ENCODE assay signal across 17 cellular contexts in the genomic region with DNA sequence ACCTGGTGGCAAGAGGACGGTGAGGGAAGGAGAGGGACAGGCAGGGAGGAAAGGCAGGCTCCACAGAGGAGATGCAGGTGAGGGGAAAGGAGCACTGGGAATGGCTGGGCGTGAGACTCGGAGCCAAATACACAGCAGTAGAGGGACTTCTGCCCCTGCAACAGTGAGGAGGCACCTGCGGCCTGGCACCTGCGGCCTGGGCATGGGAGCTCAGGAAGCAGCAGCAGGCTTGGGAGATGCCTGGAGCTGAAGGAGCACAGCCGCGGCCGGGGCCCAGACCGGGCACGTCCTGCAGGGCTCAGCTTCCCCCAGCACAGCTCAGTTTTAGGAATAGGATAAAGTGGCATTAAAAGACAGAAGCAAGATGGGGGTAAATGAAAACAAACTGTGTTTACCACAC. TPM values are rescaled to one million over a fixed set of nuclear protein-coding genes. Genes with fewer than 3 reads are reported as not detected.
DNase-seq lines count a peak whose midpoint lies in the region; ATAC-seq and TF ChIP-seq lines count a peak whose summit lies in the region.
"Had no signal": no experiment of that assay in that cellular context is flagged by ENCODE, and none has a peak within 500 bp of the region (broad histone marks: within the 10 kb centered on the region; RNA-seq: fewer than 3 reads in every experiment).

No MANE protein-coding gene starts in this region.

- no peaks in the 10 kb centered on the region for H3K79me1 ChIP-seq in neuronal stem cell (ENCODE audit: low read depth, low read length)

- no peaks in the 10 kb centered on the region for H3K9me3 Mint-ChIP-seq in natural killer cell treated with Interleukin-12 subunit alpha and Interleukin-12 subunit beta and Interleukin-15 and Interleukin-18, amount 100 ng/mL, for 72 hours
- H3K9me3 Mint-ChIP-seq in natural killer cell (no peaks in the 10 kb centered on the region), type B pancreatic cell (no peaks in the 10 kb centered on the region)
- H3K9me3 Mint-ChIP-seq: IgD-negative memory B cell had no signal

- H3K36me3 Mint-ChIP-seq in natural killer cell treated with Interleukin-12 subunit alpha and Interleukin-12 subunit beta and Interleukin-15 and Interleukin-18, amount 100 ng/mL, for 72 hours, result no peaks in the 10 kb centered on the region
- H3K36me3 Mint-ChIP-seq in natural killer cell, result no peaks in the 10 kb centered on the region
- H3K36me3 Mint-ChIP-seq in T-helper 17 cell (ENCODE audit: low read depth), result peaks cover 2% of the 10 kb centered on the region
- no peaks in the 10 kb centered on the region for H3K36me3 Mint-ChIP-seq in type B pancreatic cell
- H3K36me3 Mint-ChIP-seq: CD4-positive, alpha-beta memory T cell; IgD-negative memory B cell had no signal

- no peak overlapping the region for H3K9ac ChIP-seq in neuronal stem cell (ENCODE audit: low read depth, low read length, poor library complexity)

- H3K23ac ChIP-seq in neuronal stem cell (ENCODE audit: low read depth, low read length, poor library complexity), result no peak overlapping the region

- peak overlapping the region; percentile 9 for H3K14ac ChIP-seq in neuronal stem cell (ENCODE audit: low read length)

- no peak overlapping the region for H3K27ac ChIP-seq in neuronal stem cell (replicated peaks; ENCODE audit: low read length)
- H3K27ac ChIP-seq: C4-2B had no signal

- no peak overlapping the region for H3K4me2 ChIP-seq in neuronal stem cell (ENCODE audit: insufficient read depth, low read length, poor library complexity, severe bottlenecking)

- H2BK5ac ChIP-seq in neuronal stem cell (ENCODE audit: low read length), result no peak overlapping the region

- DNase-seq in natural killer cell treated with Interleukin-12 subunit alpha and Interleukin-12 subunit beta and Interleukin-15 and Interleukin-18, amount 100 ng/mL, for 72 hours (ENCODE audit: low spot score), result peak; percentile 39
- no peak for DNase-seq in natural killer cell
- no peak for DNase-seq in T-helper 17 cell
- no peak for DNase-seq in neuronal stem cell (ENCODE audit: low spot score)
- peak; percentile 47 for DNase-seq in type B pancreatic cell (ENCODE audit: extremely low spot score, unreplicated experiment)
- no peak for DNase-seq in activated CD4-positive, alpha-beta T cell treated with anti-CD3 and anti-CD28 coated beads for 4 hours
- DNase-seq in SK-N-DZ (ENCODE audit: low spot score), result no peak
- no peak for DNase-seq in activated CD4-positive, alpha-beta T cell treated with anti-CD3 and anti-CD28 coated beads, Interleukin-2, amount 50 U/mL, for 4 hours
- DNase-seq: ACHN; CD4-positive, alpha-beta memory T cell; DMS153; DMS79 treated with DMSO at 0.1 percent for 48 hours; EL had no signal

- H2AFZ ChIP-seq in neuronal stem cell (ENCODE audit: low read length), result no peak overlapping the region

- no peak overlapping the region for H3K4me3 ChIP-seq in neuronal stem cell (ENCODE audit: low read length in 2 of 2)

- H3K36me3 ChIP-seq in neuronal stem cell (replicated peaks in 1 of 2; ENCODE audit: control insufficient read depth in 2 of 2, insufficient read depth in 2 of 2, low read length in 2 of 2), result no peaks in the 10 kb centered on the region

- H2BK12ac ChIP-seq in neuronal stem cell (ENCODE audit: low read length), result peak overlapping the region; percentile 34

- H3K4me3 Mint-ChIP-seq in natural killer cell treated with Interleukin-12 subunit alpha and Interleukin-12 subunit beta and Interleukin-15 and Interleukin-18, amount 100 ng/mL, for 72 hours, result no peak overlapping the region
- no peak overlapping the region for H3K4me3 Mint-ChIP-seq in natural killer cell
- H3K4me3 Mint-ChIP-seq in T-helper 17 cell, result no peak overlapping the region
- H3K4me3 Mint-ChIP-seq in type B pancreatic cell, result no peak overlapping the region
- H3K4me3 Mint-ChIP-seq: CD4-positive, alpha-beta memory T cell; IgD-negative memory B cell had no signal

- no peak overlapping the region for H3K4ac ChIP-seq in neuronal stem cell (ENCODE audit: low read length)

- H3K4me1 ChIP-seq in neuronal stem cell (ENCODE audit: control insufficient read depth in 2 of 2, insufficient read depth in 1 of 2, low read depth in 1 of 2, low read length in 2 of 2), result no peaks in the 10 kb centered on the region

- H3K9me3 ChIP-seq in T-helper 17 cell (ENCODE audit: control insufficient read depth, low read length, poor library complexity, severe bottlenecking), result no peaks in the 10 kb centered on the region
- peaks cover 0 to 23% of the 10 kb centered on the region in 2 donors for H3K9me3 ChIP-seq in neuronal stem cell (replicated peaks in 1 of 2; ENCODE audit: control insufficient read depth in 2 of 2, insufficient read depth in 1 of 2, low read depth in 1 of 2, low read length in 2 of 2)

- no peak overlapping the region for H2BK120ac ChIP-seq in neuronal stem cell (ENCODE audit: low read depth, low read length)

- intact Hi-C loops in natural killer cell (cut with micrococcal nuclease), result no loop called here

- H3K27ac Mint-ChIP-seq in natural killer cell treated with Interleukin-12 subunit alpha and Interleukin-12 subunit beta and Interleukin-15 and Interleukin-18, amount 100 ng/mL, for 72 hours, result no peak overlapping the region
- H3K27ac Mint-ChIP-seq in natural killer cell (no peak overlapping the region), T-helper 17 cell (peak overlapping the region; percentile 54), type B pancreatic cell (no peak overlapping the region)

- H3K27me3 Mint-ChIP-seq in natural killer cell treated with Interleukin-12 subunit alpha and Interleukin-12 subunit beta and Interleukin-15 and Interleukin-18, amount 100 ng/mL, for 72 hours, result peaks cover 6 to 13% of the 10 kb centered on the region in 2 donors
- H3K27me3 Mint-ChIP-seq in natural killer cell (ENCODE audit: low read depth in 2 of 2) (peaks cover 15% of the 10 kb centered on the region in 2 donors), T-helper 17 cell (peaks cover 40% of the 10 kb centered on the region), type B pancreatic cell (peaks cover 23% of the 10 kb centered on the region)

- H3K4me1 Mint-ChIP-seq in natural killer cell treated with Interleukin-12 subunit alpha and Interleukin-12 subunit beta and Interleukin-15 and Interleukin-18, amount 100 ng/mL, for 72 hours (ENCODE audit: low read depth in 2 of 2), result no peaks in the 10 kb centered on the region
- peaks cover 0 to 11% of the 10 kb centered on the region in 2 donors for H3K4me1 Mint-ChIP-seq in natural killer cell
- H3K4me1 Mint-ChIP-seq in T-helper 17 cell, result peaks cover 7% of the 10 kb centered on the region
- peaks cover 7% of the 10 kb centered on the region for H3K4me1 Mint-ChIP-seq in type B pancreatic cell (ENCODE audit: unreplicated experiment)
- H3K4me1 Mint-ChIP-seq: IgD-negative memory B cell had no signal

- no CpG with 5 or more reads among the region's 10 CpGs for WGBS in neuronal stem cell (ENCODE audit: extremely low coverage in 2 of 2, insufficient read length in 2 of 2, insufficient replicate concordance in 1 of 2), 2 donors

- no peak for ATAC-seq in natural killer cell treated with Interleukin-12 subunit alpha and Interleukin-12 subunit beta and Interleukin-15 and Interleukin-18, amount 100 ng/mL, for 72 hours
- no peak for ATAC-seq in natural killer cell
- ATAC-seq in T-helper 17 cell, result no peak

- H3K27me3 ChIP-seq in neuronal stem cell (ENCODE audit: control insufficient read depth in 3 of 3, insufficient read depth in 3 of 3, low read depth in 1 of 3, low read length in 3 of 3), result peaks cover 0 to 50% (median 0%) of the 10 kb centered on the region in 3 experiments

- H3K18ac ChIP-seq in neuronal stem cell (ENCODE audit: low read length), result no peak overlapping the region

- no peak overlapping the region for H4K8ac ChIP-seq in neuronal stem cell (ENCODE audit: low read depth, low read length)

- H2BK15ac ChIP-seq in neuronal stem cell (ENCODE audit: low read length), result no peak overlapping the region

- no peak overlapping the region for H2AK5ac ChIP-seq in neuronal stem cell (ENCODE audit: low read depth, low read length)

- no peak overlapping the region for H4K91ac ChIP-seq in neuronal stem cell (ENCODE audit: low read depth, low read length, poor library complexity)

- TF ChIP-seq CTCF in natural killer cell (IDR thresholded peaks at IDR 0.05) (no peak), type B pancreatic cell (conservative IDR thresholded peaks at IDR 0.05) (no peak)

RNA-seq across cellular contexts. Expression of a gene that starts 20.9 kb away (rescaled TPM):
- not detected for total RNA-seq in natural killer cell treated with Interleukin-12 subunit alpha and Interleukin-12 subunit beta and Interleukin-15 and Interleukin-18, amount 100 ng/mL, for 72 hours
- total RNA-seq in natural killer cell (not detected), T-helper 17 cell (not detected), type B pancreatic cell (ENCODE audit: low replicate concordance) (0.34 and 0.59 TPM in 2 replicates)
- polyA plus RNA-seq in neuronal stem cell (2013, experiment 1 of 2), result 0.04 TPM
- 0.04 TPM for polyA plus RNA-seq in neuronal stem cell (2013, experiment 2 of 2)
- polyA plus RNA-seq in SK-N-DZ (2014; cell fraction: cytosol; rRNA removed), result not detected in 2 replicates
- not detected in 2 replicates for polyA plus RNA-seq in SK-N-DZ (2014; cell fraction: nucleus; rRNA removed)
- total RNA-seq: A172; CD4-positive, alpha-beta memory T cell; HT1080 had no signal
- polyA plus RNA-seq: IgD-negative memory B cell had no signal

RNA-seq across cellular contexts. Expression of a gene that starts 35.3 kb away (rescaled TPM):
- not detected for total RNA-seq in natural killer cell treated with Interleukin-12 subunit alpha and Interleukin-12 subunit beta and Interleukin-15 and Interleukin-18, amount 100 ng/mL, for 72 hours
- total RNA-seq in natural killer cell (not detected), T-helper 17 cell (not detected), type B pancreatic cell (ENCODE audit: low replicate concordance) (not detected in 2 replicates)
- polyA plus RNA-seq in neuronal stem cell (2013, experiment 1 of 2), result not detected
- polyA plus RNA-seq in neuronal stem cell (2013, experiment 2 of 2), result not detected
- polyA plus RNA-seq in SK-N-DZ (2014; cell fraction: cytosol; rRNA removed), result not detected in 2 replicates
- polyA plus RNA-seq in SK-N-DZ (2014; cell fraction: nucleus; rRNA removed), result not detected in 2 replicates
- total RNA-seq: A172; CD4-positive, alpha-beta memory T cell; HT1080 had no signal
- polyA plus RNA-seq: CD4-positive, alpha-beta memory T cell; IgD-negative memory B cell had no signal

RNA-seq across cellular contexts. Expression of a gene that starts 50.3 kb away (rescaled TPM):
- not detected for total RNA-seq in natural killer cell treated with Interleukin-12 subunit alpha and Interleukin-12 subunit beta and Interleukin-15 and Interleukin-18, amount 100 ng/mL, for 72 hours
- total RNA-seq in natural killer cell (not detected), T-helper 17 cell (not detected), type B pancreatic cell (ENCODE audit: low replicate concordance) (not detected in 2 replicates)
- polyA plus RNA-seq in neuronal stem cell (2013, experiment 1 of 2), result not detected
- not detected for polyA plus RNA-seq in neuronal stem cell (2013, experiment 2 of 2)
- polyA plus RNA-seq in SK-N-DZ (2014; cell fraction: cytosol; rRNA removed), result not detected in 2 replicates
- polyA plus RNA-seq in SK-N-DZ (2014; cell fraction: nucleus; rRNA removed), result not detected in 2 replicates
- total RNA-seq: A172; CD4-positive, alpha-beta memory T cell; HT1080 had no signal
- polyA plus RNA-seq: CD4-positive, alpha-beta memory T cell; IgD-negative memory B cell had no signal

Comparison
In these comparisons a context has a peak if more than half of its experiments do, and no peak if none do; other contexts are left out.
1. DNase-seq: peak in natural killer cell treated with Interleukin-12 subunit alpha and Interleukin-12 subunit beta and Interleukin-15 and Interleukin-18, amount 100 ng/mL, for 72 hours (single experiment) and type B pancreatic cell (single experiment); none in natural killer cell (single experiment), T-helper 17 cell (0 of 3), neuronal stem cell (single experiment), activated CD4-positive, alpha-beta T cell treated with anti-CD3 and anti-CD28 coated beads for 4 hours (0 of 2), SK-N-DZ (single experiment) and activated CD4-positive, alpha-beta T cell treated with anti-CD3 and anti-CD28 coated beads, Interleukin-2, amount 50 U/mL, for 4 hours (0 of 2).